In genomic region chr3:111998661-111999641, GRCh38 we compare ENCODE assay signal across 7 cellular contexts. TPM values are rescaled to one million over a fixed set of nuclear protein-coding genes. Genes with fewer than 3 reads are reported as not detected.
DNase-seq lines count a peak whose midpoint lies in the region; ATAC-seq and TF ChIP-seq lines count a peak whose summit lies in the region.

TSS of gene TAGLN3 (plus strand) at chr3:111998922. CDS start at chr3:111999423, 501 bp downstream.

- TF ChIP-seq CTCF in WERI-Rb-1 (IDR thresholded peaks at IDR 0.05; ENCODE audit: low read depth, low read length) = no peak
- no peak for TF ChIP-seq CTCF in fibroblast of villous mesenchyme (IDR thresholded peaks at IDR 0.05; ENCODE audit: insufficient read depth, low read depth, low read length)

- H3K9me3 Mint-ChIP-seq in IgD-negative memory B cell = no peaks in the 10 kb centered on the region
- H3K9me3 Mint-ChIP-seq in natural killer cell treated with Interleukin-12 subunit alpha and Interleukin-12 subunit beta and Interleukin-15 and Interleukin-18, amount 100 ng/mL, for 72 hours = no peaks in the 10 kb centered on the region

- peak within 1 kb of the TSS; percentile 85 for H3K27ac ChIP-seq in WERI-Rb-1

- DNase-seq in WERI-Rb-1 (peak; percentile 93), fibroblast of villous mesenchyme (ENCODE audit: low read depth) (no peak), NCI-H226 (no peak)
- no peak for DNase-seq in natural killer cell treated with Interleukin-12 subunit alpha and Interleukin-12 subunit beta and Interleukin-15 and Interleukin-18, amount 100 ng/mL, for 72 hours (ENCODE audit: low spot score)
- DNase-seq in activated CD8-positive, alpha-beta memory T cell treated with anti-CD3 and anti-CD28 coated beads for 24 hours = no peak

- peak within 1 kb of the TSS in 1 of 3 donors; percentile 41 for H3K27ac Mint-ChIP-seq in IgD-negative memory B cell
- H3K27ac Mint-ChIP-seq in natural killer cell treated with Interleukin-12 subunit alpha and Interleukin-12 subunit beta and Interleukin-15 and Interleukin-18, amount 100 ng/mL, for 72 hours = peak within 1 kb of the TSS in 1 of 2 donors; percentile 18

- peaks cover 23% of the 10 kb centered on the region for H3K27me3 Mint-ChIP-seq in IgD-negative memory B cell
- peaks cover 0 to 7% of the 10 kb centered on the region in 2 donors for H3K27me3 Mint-ChIP-seq in natural killer cell treated with Interleukin-12 subunit alpha and Interleukin-12 subunit beta and Interleukin-15 and Interleukin-18, amount 100 ng/mL, for 72 hours

- H3K36me3 ChIP-seq in WERI-Rb-1 = peaks cover 34% of the 10 kb centered on the region

- H3K4me3 ChIP-seq in WERI-Rb-1 (ENCODE audit: low read depth, low read length) (peak within 1 kb of the TSS; percentile 86), fibroblast of villous mesenchyme (ENCODE audit: low read depth, low read length) (peak within 1 kb of the TSS; percentile 44)

- H3K4me1 Mint-ChIP-seq in IgD-negative memory B cell = peaks cover 0 to 21% (median 9%) of the 10 kb centered on the region in 3 donors
- peaks cover 19 to 25% of the 10 kb centered on the region in 2 donors for H3K4me1 Mint-ChIP-seq in natural killer cell treated with Interleukin-12 subunit alpha and Interleukin-12 subunit beta and Interleukin-15 and Interleukin-18, amount 100 ng/mL, for 72 hours (ENCODE audit: low read depth in 2 of 2)

- H3K9me3 ChIP-seq in WERI-Rb-1 (ENCODE audit: severe bottlenecking) = no peaks in the 10 kb centered on the region

- peak; percentile 63 for ATAC-seq in GM18511 (IDR thresholded peaks at IDR 0.05; ENCODE audit: unreplicated experiment)
- peak; percentile 49 to 64 for ATAC-seq in natural killer cell treated with Interleukin-12 subunit alpha and Interleukin-12 subunit beta and Interleukin-15 and Interleukin-18, amount 100 ng/mL, for 72 hours

- H3K27me3 ChIP-seq in WERI-Rb-1 (ENCODE audit: insufficient read depth, low read depth, severe bottlenecking) = no peaks in the 10 kb centered on the region

- H3K36me3 Mint-ChIP-seq in IgD-negative memory B cell = no peaks in the 10 kb centered on the region
- no peaks in the 10 kb centered on the region for H3K36me3 Mint-ChIP-seq in natural killer cell treated with Interleukin-12 subunit alpha and Interleukin-12 subunit beta and Interleukin-15 and Interleukin-18, amount 100 ng/mL, for 72 hours

- peak within 1 kb of the TSS; percentile 77 to 97 (median 88) for H3K4me3 Mint-ChIP-seq in IgD-negative memory B cell
- peak within 1 kb of the TSS; percentile 73 for H3K4me3 Mint-ChIP-seq in natural killer cell treated with Interleukin-12 subunit alpha and Interleukin-12 subunit beta and Interleukin-15 and Interleukin-18, amount 100 ng/mL, for 72 hours

RNA-seq across cellular contexts. Expression of gene TAGLN3, which starts in this region (rescaled TPM):
- polyA plus RNA-seq in IgD-negative memory B cell = not detected
- under 0.01 TPM in 1 of 2 replicates, not detected in the other for total RNA-seq in fibroblast of villous mesenchyme
- under 1 TPM in 1 of 2 donors, not detected in 1; 0.74 TPM for total RNA-seq in natural killer cell treated with Interleukin-12 subunit alpha and Interleukin-12 subunit beta and Interleukin-15 and Interleukin-18, amount 100 ng/mL, for 72 hours

Comparison
In these comparisons a context has a peak if more than half of its experiments do, and no peak if none do; other contexts are left out.
1. Peak in ATAC-seq in natural killer cell treated with Interleukin-12 subunit alpha and Interleukin-12 subunit beta and Interleukin-15 and Interleukin-18, amount 100 ng/mL, for 72 hours; RNA of the gene not detected or under 1 TPM.